Comparison of ENCODE assay signal across 8 cellular contexts in genomic region chr1:63593303-63593886, GRCh38. TPM values are rescaled to one million over a fixed set of nuclear protein-coding genes. Genes with fewer than 3 reads are reported as not detected.
DNase-seq lines count a peak whose midpoint lies in the region; ATAC-seq and TF ChIP-seq lines count a peak whose summit lies in the region.

Gene PGM1, plus strand, starts transcription at chr1:63593411. Its CDS starts 78 bp downstream, at chr1:63593489.

- peaks cover 11% of the 10 kb centered on the region for H3K36me3 ChIP-seq in endodermal cell (ENCODE audit: control insufficient read depth, insufficient read depth, low read length)
- peaks cover 5% of the 10 kb centered on the region for H3K36me3 ChIP-seq in mesodermal cell (ENCODE audit: control insufficient read depth, insufficient read depth, low read length)

- CTCF ChIA-PET in activated CD8-positive, alpha-beta memory T cell treated with anti-CD3 and anti-CD28 coated beads, Interleukin-2, amount 10 ng/mL, durations not matched to agents 7 days and 5 days (lab: Charles Lee), result no interaction called here

- peak within 1 kb of the TSS; percentile 52 for H3K9ac ChIP-seq in endodermal cell (ENCODE audit: extremely low read depth, low read length, poor library complexity, severe bottlenecking)

- H3K9me3 ChIP-seq in endodermal cell (ENCODE audit: control insufficient read depth, low read length) (no peaks in the 10 kb centered on the region), mesodermal cell (ENCODE audit: control insufficient read depth, low read length) (no peaks in the 10 kb centered on the region)

- intact Hi-C loops in CD14-positive monocyte (cut with micrococcal nuclease), result no loop called here

- H3K4me1 ChIP-seq in endodermal cell (ENCODE audit: control insufficient read depth, insufficient read depth, low read length), result peaks cover 8% of the 10 kb centered on the region
- H3K4me1 ChIP-seq in mesodermal cell (ENCODE audit: control insufficient read depth, insufficient read depth, low read length, poor library complexity, severe bottlenecking), result no peaks in the 10 kb centered on the region

- H3K36me3 Mint-ChIP-seq in CD14-positive monocyte (peaks cover 2% of the 10 kb centered on the region in 2 donors), endodermal cell (ENCODE audit: low read depth) (peaks cover 8% of the 10 kb centered on the region)
- peaks cover 16% of the 10 kb centered on the region for H3K36me3 Mint-ChIP-seq in activated CD8-positive, alpha-beta memory T cell treated with anti-CD3 and anti-CD28 coated beads, Interleukin-2, amount 10 ng/mL, durations not matched to agents 7 days and 5 days

- TF ChIP-seq CTCF in CD14-positive monocyte (IDR thresholded peaks at IDR 0.05) (no peak), endodermal cell (conservative IDR thresholded peaks at IDR 0.05) (no peak)

- ATAC-seq in GM19351 (IDR thresholded peaks at IDR 0.05; ENCODE audit: unreplicated experiment) (peak; percentile 79), HG03469 (IDR thresholded peaks at IDR 0.05; ENCODE audit: unreplicated experiment) (peak; percentile 74)
- ATAC-seq in activated CD8-positive, alpha-beta memory T cell treated with anti-CD3 and anti-CD28 coated beads, Interleukin-2, amount 10 ng/mL, durations not matched to agents 7 days and 5 days, result peak; percentile 84

- H3K4me3 ChIP-seq in endodermal cell (ENCODE audit: low read length) (peak within 1 kb of the TSS; percentile 88), mesodermal cell (ENCODE audit: extremely low read depth, insufficient read depth, low read length, poor library complexity, severe bottlenecking) (peak within 1 kb of the TSS; percentile 67)

- H3K27me3 ChIP-seq in endodermal cell (ENCODE audit: control insufficient read depth, insufficient read depth, low read length, poor library complexity, severe bottlenecking), result no peaks in the 10 kb centered on the region

- no peak within 1 kb of the TSS for H3K27ac ChIP-seq in endodermal cell (ENCODE audit: low read depth, low read length)
- H3K27ac ChIP-seq in mesodermal cell (ENCODE audit: low read depth, low read length, severe bottlenecking), result peak within 1 kb of the TSS; percentile 65

- H3K27me3 Mint-ChIP-seq in CD14-positive monocyte (ENCODE audit: low read depth in 3 of 3), result no peaks in the 10 kb centered on the region
- no peaks in the 10 kb centered on the region for H3K27me3 Mint-ChIP-seq in activated CD8-positive, alpha-beta memory T cell treated with anti-CD3 and anti-CD28 coated beads, Interleukin-2, amount 10 ng/mL, durations not matched to agents 7 days and 5 days
- H3K27me3 Mint-ChIP-seq in endodermal cell (ENCODE audit: insufficient read depth), result no peaks in the 10 kb centered on the region

- peak within 1 kb of the TSS; percentile 90 to 97 (median 95) for H3K27ac Mint-ChIP-seq in CD14-positive monocyte
- H3K27ac Mint-ChIP-seq in activated CD8-positive, alpha-beta memory T cell treated with anti-CD3 and anti-CD28 coated beads, Interleukin-2, amount 10 ng/mL, durations not matched to agents 7 days and 5 days, result peak within 1 kb of the TSS; percentile 98
- H3K27ac Mint-ChIP-seq in endodermal cell, result peak within 1 kb of the TSS; percentile 95

- peak; percentile 51 for DNase-seq in CD14-positive monocyte (ENCODE audit: low spot score)
- DNase-seq in NCI-H82 (lab: John Stamatoyannopoulos, UW), result peak; percentile 84
- peak; percentile 83 for DNase-seq in activated CD8-positive, alpha-beta memory T cell treated with anti-CD3 and anti-CD28 coated beads, Interleukin-2, amount 10 ng/mL, durations not matched to agents 7 days and 5 days
- DNase-seq in endodermal cell, result peak; percentile 94
- peak; percentile 53 for DNase-seq in stimulated activated CD8-positive, alpha-beta memory T cell treated with anti-CD3 and anti-CD28 coated beads, Interleukin-15, amount 100 ng/mL, for 4 hours (ENCODE audit: low read depth in 2 of 2)

- peaks cover 0 to 4% (median 0%) of the 10 kb centered on the region in 7 donors for H3K9me3 Mint-ChIP-seq in CD14-positive monocyte
- no peaks in the 10 kb centered on the region for H3K9me3 Mint-ChIP-seq in activated CD8-positive, alpha-beta memory T cell treated with anti-CD3 and anti-CD28 coated beads, Interleukin-2, amount 10 ng/mL, durations not matched to agents 7 days and 5 days (ENCODE audit: low read depth)
- no peaks in the 10 kb centered on the region for H3K9me3 Mint-ChIP-seq in endodermal cell

- WGBS in endodermal cell (ENCODE audit: insufficient coverage in 1 of 2, insufficient read length in 1 of 2), 2 experiments, result 0% methylated on average over 33 to 64 of the region's 64 CpGs
- WGBS in mesodermal cell (ENCODE audit: insufficient coverage in 2 of 2), 2 experiments, result 0% methylated on average over 43 to 58 of the region's 64 CpGs

- H3K4me3 Mint-ChIP-seq in CD14-positive monocyte (peak within 1 kb of the TSS; percentile 95 to 96), endodermal cell (peak within 1 kb of the TSS; percentile 93)
- H3K4me3 Mint-ChIP-seq in activated CD8-positive, alpha-beta memory T cell treated with anti-CD3 and anti-CD28 coated beads, Interleukin-2, amount 10 ng/mL, durations not matched to agents 7 days and 5 days, result peak within 1 kb of the TSS; percentile 91

- H3K4me1 Mint-ChIP-seq in CD14-positive monocyte (peaks cover 29% of the 10 kb centered on the region), endodermal cell (peaks cover 49% of the 10 kb centered on the region)
- peaks cover 34% of the 10 kb centered on the region for H3K4me1 Mint-ChIP-seq in activated CD8-positive, alpha-beta memory T cell treated with anti-CD3 and anti-CD28 coated beads, Interleukin-2, amount 10 ng/mL, durations not matched to agents 7 days and 5 days

RNA-seq across cellular contexts. Expression of gene PGM1, which starts in this region (rescaled TPM):
- polyA plus RNA-seq in CD14-positive monocyte, result 10 to 100 TPM; 28.7 to 39.8 TPM
- total RNA-seq in activated CD8-positive, alpha-beta memory T cell treated with anti-CD3 and anti-CD28 coated beads, Interleukin-2, amount 10 ng/mL, durations not matched to agents 7 days and 5 days, result 10 to 100 TPM; 31.5 to 32.8 TPM
- 100 to 1,000 TPM; 119 to 165 TPM for total RNA-seq in endodermal cell
- polyA plus RNA-seq in endodermal cell (2013, experiment 1 of 2), result 60.8 TPM
- 52.3 TPM for polyA plus RNA-seq in endodermal cell (2013, experiment 2 of 2)
- polyA plus RNA-seq in mesodermal cell (2013, experiment 1 of 2), result 51.2 TPM
- polyA plus RNA-seq in mesodermal cell (2013, experiment 2 of 2), result 45.4 TPM
